ENCODE assay signal across 9 cellular contexts in genomic region chr3:90091557-90091956, GRCh38.
DNase-seq lines count a peak whose midpoint lies in the region; ATAC-seq and TF ChIP-seq lines count a peak whose summit lies in the region.
"Had no signal": no experiment of that assay in that cellular context is flagged by ENCODE, and none has a peak within 500 bp of the region (broad histone marks: within the 10 kb centered on the region; RNA-seq: fewer than 3 reads in every experiment).

No MANE protein-coding gene starts in this region.

- no peak overlapping the region for H3K27ac Mint-ChIP-seq in naive thymus-derived CD4-positive, alpha-beta T cell

- no peaks in the 10 kb centered on the region for H3K9me3 ChIP-seq in liver (ENCODE audit: control insufficient read depth in 4 of 4, low read length in 3 of 4)
- H3K9me3 ChIP-seq in naive thymus-derived CD4-positive, alpha-beta T cell (ENCODE audit: control insufficient read depth in 2 of 3, low read length in 3 of 3) = no peaks in the 10 kb centered on the region
- H3K9me3 ChIP-seq: upper lobe of left lung had no signal

- no peaks in the 10 kb centered on the region for H3K36me3 Mint-ChIP-seq in naive thymus-derived CD4-positive, alpha-beta T cell

- TF ChIP-seq RAD21 in liver (IDR thresholded peaks at IDR 0.05) = peak; percentile 58 to 65

- no peak overlapping the region for H3K4me3 Mint-ChIP-seq in naive thymus-derived CD4-positive, alpha-beta T cell

- POLR2A ChIA-PET in naive thymus-derived CD4-positive, alpha-beta T cell (lab: Charles Lee) = no interaction called here

- in situ Hi-C loops in astrocyte of the spinal cord (cut with HindIII; ENCODE audit: low sequenced_read_pairs) = no loop called here

- H3K4me1 Mint-ChIP-seq in naive thymus-derived CD4-positive, alpha-beta T cell = no peaks in the 10 kb centered on the region

- H3K9me3 Mint-ChIP-seq in naive thymus-derived CD4-positive, alpha-beta T cell = peaks cover 0 to 4% (median 0%) of the 10 kb centered on the region in 11 donors

- no peak overlapping the region for H3K4me3 ChIP-seq in astrocyte of the spinal cord (ENCODE audit: low read depth, low read length)
- no peak overlapping the region for H3K4me3 ChIP-seq in liver (ENCODE audit: low read depth in 1 of 3, low read length in 3 of 3)
- no peak overlapping the region for H3K4me3 ChIP-seq in naive thymus-derived CD4-positive, alpha-beta T cell (ENCODE audit: low read length)
- H3K4me3 ChIP-seq: upper lobe of left lung had no signal

- DNase-seq in COLO829 (ENCODE audit: low spot score) = peak; percentile 28
- peak; percentile 66 for DNase-seq in HCEC 1CT
- peak; percentile 80 for DNase-seq in NCI-H146 treated with DMSO at 0.1 percent for 48 hours (lab: John Stamatoyannopoulos, UW; ENCODE audit: unreplicated experiment)
- DNase-seq in astrocyte of the spinal cord (ENCODE audit: low read depth, low spot score) = peak; percentile 56
- no peak for DNase-seq in naive thymus-derived CD4-positive, alpha-beta T cell
- DNase-seq in stimulated activated CD4-positive, alpha-beta T cell treated with anti-CD3 and anti-CD28 coated beads, Interleukin-4, amount 100 ng/mL, for 1 hour = no peak
- DNase-seq: upper lobe of left lung had no signal

- no peak for ATAC-seq in GM19328 (IDR thresholded peaks at IDR 0.05; ENCODE audit: unreplicated experiment)
- ATAC-seq in naive thymus-derived CD4-positive, alpha-beta T cell = no peak

- H3K36me3 ChIP-seq in liver (ENCODE audit: control insufficient read depth in 4 of 4, insufficient read depth in 3 of 4, low read depth in 1 of 4, low read length in 3 of 4) = no peaks in the 10 kb centered on the region
- no peaks in the 10 kb centered on the region for H3K36me3 ChIP-seq in naive thymus-derived CD4-positive, alpha-beta T cell (ENCODE audit: control insufficient read depth in 2 of 3, insufficient read depth in 3 of 3, low read length in 3 of 3)
- H3K36me3 ChIP-seq: upper lobe of left lung had no signal

- no peaks in the 10 kb centered on the region for H3K4me1 ChIP-seq in liver (ENCODE audit: control insufficient read depth in 4 of 4, insufficient read depth in 4 of 4, low read length in 3 of 4)
- H3K4me1 ChIP-seq in naive thymus-derived CD4-positive, alpha-beta T cell (ENCODE audit: control insufficient read depth in 2 of 2, insufficient read depth in 2 of 2, low read length in 2 of 2) = no peaks in the 10 kb centered on the region
- H3K4me1 ChIP-seq: upper lobe of left lung had no signal

- CTCF ChIA-PET in naive thymus-derived CD4-positive, alpha-beta T cell (lab: Charles Lee) = no interaction called here

- H3K27me3 ChIP-seq in liver (ENCODE audit: control insufficient read depth in 4 of 4, insufficient read depth in 4 of 4, low read length in 3 of 4) = peaks cover 0 to 2% (median 0%) of the 10 kb centered on the region in 4 donors
- no peaks in the 10 kb centered on the region for H3K27me3 ChIP-seq in naive thymus-derived CD4-positive, alpha-beta T cell (ENCODE audit: control insufficient read depth in 2 of 2, insufficient read depth in 2 of 2, low read length in 2 of 2)
- H3K27me3 ChIP-seq: upper lobe of left lung had no signal

- intact Hi-C loops in naive thymus-derived CD4-positive, alpha-beta T cell (cut with micrococcal nuclease) = loop anchor here (5.0 kb wide), 1 partner anchor 1889 kb away; no protein-coding TSS in a partner anchor

- H3K27me3 Mint-ChIP-seq in naive thymus-derived CD4-positive, alpha-beta T cell = no peaks in the 10 kb centered on the region

- TF ChIP-seq CTCF in astrocyte of the spinal cord (IDR thresholded peaks at IDR 0.05; ENCODE audit: low read depth, low read length) (peak; percentile 62), liver (IDR thresholded peaks at IDR 0.05; ENCODE audit: low read depth, low read length, missing input control) (peak; percentile 9)

- H3K9ac ChIP-seq in liver (ENCODE audit: low read depth in 1 of 2, low read length in 2 of 2) = no peak overlapping the region

- H3K27ac ChIP-seq in liver (ENCODE audit: low read depth in 1 of 2, low read length in 2 of 2) = no peak overlapping the region
- H3K27ac ChIP-seq in naive thymus-derived CD4-positive, alpha-beta T cell (ENCODE audit: low read depth, low read length) = no peak overlapping the region
- H3K27ac ChIP-seq: upper lobe of left lung had no signal

- WGBS in liver = 22% methylated on average over 2 of the region's 2 CpGs

TF ChIP-seq in liver, 16 proteins besides CTCF, POLR2A, EP300 and RAD21:
- TF ChIP-seq FOXA1 (IDR thresholded peaks at IDR 0.05) (no peak), HNF4A (conservative IDR thresholded peaks at IDR 0.05) (no peak), RXRA (IDR thresholded peaks at IDR 0.05) (no peak), FOXA2 (IDR thresholded peaks at IDR 0.05) (no peak), HNF4G (IDR thresholded peaks at IDR 0.05) (no peak), GABPA (IDR thresholded peaks at IDR 0.05 in 1 of 2, conservative IDR thresholded peaks at IDR 0.05 in 1 of 2) (no peak), MAX (IDR thresholded peaks at IDR 0.05) (no peak), REST (IDR thresholded peaks at IDR 0.05) (no peak)

Comparison
In these comparisons a context has a peak if more than half of its experiments do, and no peak if none do; other contexts are left out.
1. DNase-seq: peak in COLO829 (single experiment), HCEC 1CT (single experiment), NCI-H146 treated with DMSO at 0.1 percent for 48 hours (single experiment) and astrocyte of the spinal cord (single experiment); none in naive thymus-derived CD4-positive, alpha-beta T cell (0 of 9) and stimulated activated CD4-positive, alpha-beta T cell treated with anti-CD3 and anti-CD28 coated beads, Interleukin-4, amount 100 ng/mL, for 1 hour (single experiment).